16 cellular contexts compared by ENCODE assay signal in genomic region chr1:117820694-117821381, GRCh38.
DNase-seq lines count a peak whose midpoint lies in the region; ATAC-seq, FAIRE-seq and TF ChIP-seq lines count a peak whose summit lies in the region.
"Had no signal": no experiment of that assay in that cellular context is flagged by ENCODE, and none has a peak within 500 bp of the region (broad histone marks: within the 10 kb centered on the region; RNA-seq: fewer than 3 reads in every experiment).

No MANE protein-coding gene starts in this region.

- peaks cover 0 to 6% of the 10 kb centered on the region in 2 experiments; a peak in 3 of 5 replicates for H3K4me1 ChIP-seq in K562 (replicated peaks in 1 of 2; ENCODE audit: control insufficient read depth in 2 of 2, insufficient read depth in 2 of 2, low read length in 2 of 2)
- peaks cover 41% of the 10 kb centered on the region for H3K4me1 ChIP-seq in left ventricle myocardium inferior
- peaks cover 28 to 44% (median 32%) of the 10 kb centered on the region in 3 donors for H3K4me1 ChIP-seq in skeletal muscle tissue (ENCODE audit: control insufficient read depth in 3 of 3, insufficient read depth in 3 of 3, low read length in 3 of 3)
- H3K4me1 ChIP-seq in colonic mucosa = no peaks in the 10 kb centered on the region

- H3K27me3 Mint-ChIP-seq in HFFc6 (ENCODE audit: insufficient read depth) = peaks cover 5% of the 10 kb centered on the region

- no peak overlapping the region for H3K4me2 ChIP-seq in K562 (ENCODE audit: insufficient read depth, low read length)

- H3K4me3 Mint-ChIP-seq in HFFc6 = peak overlapping the region; percentile 70
- H3K4me3 Mint-ChIP-seq: activated naive CD4-positive, alpha-beta T cell treated with anti-CD3 and anti-CD28 coated beads, Interleukin-2, amount 10 ng/mL, durations not matched to agents 7 days and 5 days; WTC11 had no signal

- DNase-seq in HFFc6 = peak; percentile 48
- no peak for DNase-seq in K562 (ENCODE audit: extremely low read depth in 1 of 4, low spot score in 3 of 4)
- no peak for DNase-seq in left ventricle myocardium inferior
- no peak for DNase-seq in colonic mucosa
- no peak for DNase-seq in stimulated activated CD4-positive, alpha-beta T cell treated with anti-CD3 and anti-CD28 coated beads, Interleukin-4, amount 100 ng/mL, for 4 hours
- no peak for DNase-seq in T-helper 1 cell
- DNase-seq: activated CD8-positive, alpha-beta memory T cell treated with anti-CD3 and anti-CD28 coated beads, Interleukin-2, amount 50 U/mL, for 4 hours; activated naive CD4-positive, alpha-beta T cell treated with anti-CD3 and anti-CD28 coated beads, Interleukin-2, amount 10 ng/mL, durations not matched to agents 7 days and 5 days; central memory CD4-positive, alpha-beta T cell; NCI-H187 treated with DMSO at 0.1 percent for 48 hours had no signal

- H4K20me1 ChIP-seq in K562 (replicated peaks; ENCODE audit: control insufficient read depth, insufficient read depth, low read length) = no peaks in the 10 kb centered on the region

- 0 out of 2 replicates have a peak, but pooled peaks cover 5% of the 10 kb centered on the region for H3K36me3 Mint-ChIP-seq in HFFc6 (ENCODE audit: low read depth)
- H3K36me3 Mint-ChIP-seq: activated naive CD4-positive, alpha-beta T cell treated with anti-CD3 and anti-CD28 coated beads, Interleukin-2, amount 10 ng/mL, durations not matched to agents 7 days and 5 days; WTC11 had no signal

- TF ChIP-seq CTCF in HFFc6 (IDR thresholded peaks at IDR 0.05) = no peak
- no peak for TF ChIP-seq CTCF in K562 (IDR thresholded peaks at IDR 0.05 in 2 of 3, conservative IDR thresholded peaks at IDR 0.05 in 1 of 3; ENCODE audit: insufficient read depth in 2 of 3, low read depth in 1 of 3, low read length in 3 of 3)
- no peak for TF ChIP-seq CTCF in left ventricle myocardium inferior (IDR thresholded peaks at IDR 0.05; ENCODE audit: borderline replicate concordance)
- TF ChIP-seq CTCF in colonic mucosa (IDR thresholded peaks at IDR 0.05) = no peak

- peak overlapping the region; percentile 94 for H3K27ac Mint-ChIP-seq in HFFc6
- H3K27ac Mint-ChIP-seq: activated naive CD4-positive, alpha-beta T cell treated with anti-CD3 and anti-CD28 coated beads, Interleukin-2, amount 10 ng/mL, durations not matched to agents 7 days and 5 days; WTC11 had no signal

- no peaks in the 10 kb centered on the region for H3K79me2 ChIP-seq in K562 (ENCODE audit: control insufficient read depth, insufficient read depth, low read length)

- H3K36me3 ChIP-seq in K562 (ENCODE audit: control insufficient read depth, insufficient read depth, low read length) (no peaks in the 10 kb centered on the region), left ventricle myocardium inferior (no peaks in the 10 kb centered on the region), skeletal muscle tissue (ENCODE audit: control insufficient read depth in 3 of 3, insufficient read depth in 3 of 3, low read length in 3 of 3) (no peaks in the 10 kb centered on the region), colonic mucosa (no peaks in the 10 kb centered on the region)
- H3K36me3 ChIP-seq: neutrophil, suprapubic skin had no signal

- in situ Hi-C loops in K562 (cut with MboI) = no loop called here

- TF ChIP-seq RAD21 in K562 (CRISPR knock-in tag; conservative IDR thresholded peaks at IDR 0.05 in 1 of 2, IDR thresholded peaks at IDR 0.05 in 1 of 2) = no peak

- POLR2A ChIA-PET in K562 (lab: Yijun Ruan, JAX) = interaction anchor here (1.3 kb wide), 1 partner anchor 11 kb away, joined by 3 read pairs; no protein-coding TSS in a partner anchor

- 10% methylated on average over 7 of the region's 7 CpGs for WGBS in K562 (ENCODE audit: insufficient coverage, low coverage, missing lambda C conversion rate)

- H3K9me1 ChIP-seq in K562 (ENCODE audit: control insufficient read depth, insufficient read depth, low read length) = no peaks in the 10 kb centered on the region

- CTCF ChIA-PET in K562 (lab: Yijun Ruan, JAX; ENCODE audit: low intra/inter-chr PET ratio) = no interaction called here

- peaks cover 0 to 17% of the 10 kb centered on the region in 2 experiments; a peak in 2 of 5 replicates for H3K27me3 ChIP-seq in K562 (ENCODE audit: control insufficient read depth in 2 of 2, insufficient read depth in 2 of 2, low read length in 2 of 2)
- H3K27me3 ChIP-seq in left ventricle myocardium inferior (ENCODE audit: low read depth) = no peaks in the 10 kb centered on the region
- no peaks in the 10 kb centered on the region for H3K27me3 ChIP-seq in skeletal muscle tissue (ENCODE audit: control insufficient read depth in 3 of 3, insufficient read depth in 3 of 3, low read length in 3 of 3)
- no peaks in the 10 kb centered on the region for H3K27me3 ChIP-seq in colonic mucosa
- H3K27me3 ChIP-seq: neutrophil, suprapubic skin had no signal

- H3K4me3 ChIP-seq in K562 = no peak overlapping the region
- no peak overlapping the region for H3K4me3 ChIP-seq in left ventricle myocardium inferior
- H3K4me3 ChIP-seq in skeletal muscle tissue (ENCODE audit: low read length in 3 of 3) = peak overlapping the region; percentile 42 to 66 (median 60)
- no peak overlapping the region for H3K4me3 ChIP-seq in colonic mucosa
- H3K4me3 ChIP-seq: GM12878, suprapubic skin had no signal

- no peak for TF ChIP-seq EP300 in K562 (IDR thresholded peaks at IDR 0.05; ENCODE audit: low read length)

- no peak for FAIRE-seq in K562 (lab: Jason Lieb, UNC)
- FAIRE-seq: GM12878 had no signal

- no peaks in the 10 kb centered on the region for H3K9me3 Mint-ChIP-seq in HFFc6

- no TSS peak for BruUV-seq in K562 (replicated peaks; lab: Mats Ljungman, UMichigan)

- H3K27ac ChIP-seq in K562 (ENCODE audit: extremely low read depth, low read depth, low read length) (no peak overlapping the region), left ventricle myocardium inferior (replicated peaks) (peak overlapping the region; percentile 86), skeletal muscle tissue (ENCODE audit: low read depth, low read length) (peak overlapping the region; percentile 88), colonic mucosa (no peak overlapping the region)
- H3K27ac ChIP-seq: neutrophil, suprapubic skin had no signal

- ATAC-seq in K562 = peak; percentile 13; the same call in 2 of the 3 replicates
- ATAC-seq in HG02970 (IDR thresholded peaks at IDR 0.05; ENCODE audit: low FRiP score, unreplicated experiment) = no peak
- ATAC-seq: GM12878, WTC11 had no signal

- intact Hi-C loops in K562 (cut with micrococcal nuclease) (no loop called here), left ventricle myocardium inferior (cut with micrococcal nuclease) (no loop called here), colonic mucosa (cut with DNase I) (no loop called here)

- TF ChIP-seq POLR2A in K562 (conservative IDR thresholded peaks at IDR 0.05) = no peak

- peaks cover 71% of the 10 kb centered on the region for H3K4me1 Mint-ChIP-seq in HFFc6 (ENCODE audit: low read depth)
- H3K4me1 Mint-ChIP-seq: activated naive CD4-positive, alpha-beta T cell treated with anti-CD3 and anti-CD28 coated beads, Interleukin-2, amount 10 ng/mL, durations not matched to agents 7 days and 5 days; WTC11 had no signal

- H3K9ac ChIP-seq in K562 (ENCODE audit: insufficient read depth in 1 of 2, low read depth in 2 of 2, low read length in 2 of 2) = no peak overlapping the region
- H3K9ac ChIP-seq in skeletal muscle tissue (ENCODE audit: low read depth in 1 of 3, low read length in 3 of 3) = peak overlapping the region in 2 of 3 donors; percentile 66 to 80
- no peak overlapping the region for H3K9ac ChIP-seq in colonic mucosa (ENCODE audit: low read depth in 2 of 2, low read length in 2 of 2)

- H3K9me3 ChIP-seq in K562 (replicated peaks; ENCODE audit: control insufficient read depth, insufficient read depth, low read depth, low read length) = 0 out of 2 replicates have a peak, but pooled peaks cover 6% of the 10 kb centered on the region
- no peaks in the 10 kb centered on the region for H3K9me3 ChIP-seq in left ventricle myocardium inferior (replicated peaks)
- H3K9me3 ChIP-seq in skeletal muscle tissue (ENCODE audit: control insufficient read depth in 3 of 3, low read length in 3 of 3) = no peaks in the 10 kb centered on the region
- no peaks in the 10 kb centered on the region for H3K9me3 ChIP-seq in colonic mucosa
- H3K9me3 ChIP-seq: neutrophil, suprapubic skin had no signal

- 0 out of 2 replicates have a peak overlapping the region, but pooled peaks have one; percentile 21 for H2AFZ ChIP-seq in K562 (ENCODE audit: low read depth, low read length)

TF ChIP-seq in K562, 482 proteins besides CTCF, POLR2A, EP300 and RAD21:
- TF ChIP-seq DACH1 (IDR thresholded peaks at IDR 0.05; ENCODE audit: partially characterized antibody) = no peak
- peak; percentile 65 for TF ChIP-seq NFIC (IDR thresholded peaks at IDR 0.05)

Comparison
In these comparisons a context has a peak if more than half of its experiments do, and no peak if none do; other contexts are left out.
1. H3K27ac ChIP-seq: peak in left ventricle myocardium inferior (single experiment) and skeletal muscle tissue (single experiment); none in K562 (single experiment) and colonic mucosa (single experiment).
2. H3K4me3 ChIP-seq: peak in skeletal muscle tissue (3 of 3); none in K562 (single experiment), left ventricle myocardium inferior (single experiment) and colonic mucosa (single experiment).
3. H3K9ac ChIP-seq: peak in skeletal muscle tissue (2 of 3); none in K562 (0 of 2) and colonic mucosa (0 of 2).